In genomic region chr1:93525431-93525830, GRCh38 we compare ENCODE assay signal across 24 cellular contexts.
A peak's percentile ranks its signal among the peaks of the same experiment; 100 is the strongest.
DNase-seq lines count a peak whose midpoint lies in the region; ATAC-seq, FAIRE-seq and TF ChIP-seq lines count a peak whose summit lies in the region.
"Had no signal": no experiment of that assay in that cellular context is flagged by ENCODE, and none has a peak within 500 bp of the region (broad histone marks: within the 10 kb centered on the region; RNA-seq: fewer than 3 reads in every experiment).

No MANE protein-coding gene starts in this region.

- H3K27ac ChIP-seq in endothelial cell of umbilical vein (ENCODE audit: insufficient read depth, low read depth, low read length) = no peak overlapping the region
- H3K27ac ChIP-seq in left ventricle myocardium inferior (replicated peaks) = no peak overlapping the region
- H3K27ac ChIP-seq in WERI-Rb-1 = no peak overlapping the region
- H3K27ac ChIP-seq: 22Rv1, RWPE1 had no signal

- H3K4me3 ChIP-seq in endothelial cell of umbilical vein (replicated peaks in 1 of 3; ENCODE audit: insufficient read depth in 1 of 3, low read depth in 1 of 3, low read length in 3 of 3) (no peak overlapping the region), left ventricle myocardium inferior (no peak overlapping the region), WERI-Rb-1 (ENCODE audit: low read depth, low read length) (no peak overlapping the region)

- no peak overlapping the region for H2AFZ ChIP-seq in endothelial cell of umbilical vein (ENCODE audit: low read depth, low read length)

- ATAC-seq in activated T-helper 17 cell treated with anti-CD3 and anti-CD28 coated beads, Interleukin-2, amount 50 U/mL, for 72 hours (replicated peaks) = no peak
- ATAC-seq: CD8-positive, alpha-beta T cell had no signal

- DNase-seq in GM12892 (ENCODE audit: insufficient read length) (no peak), MCF 10A (ENCODE audit: unreplicated experiment) (peak; percentile 24), endothelial cell of umbilical vein (ENCODE audit: low read depth, low spot score) (peak; percentile 82), pulmonary artery endothelial cell (ENCODE audit: low read depth, low spot score) (peak; percentile 24), left ventricle myocardium inferior (no peak), WERI-Rb-1 (no peak)
- no peak for DNase-seq in activated CD4-positive, alpha-beta T cell treated with anti-CD3 and anti-CD28 coated beads, Interleukin-2, amount 10 ng/mL, durations not matched to agents 7 days and 5 days
- DNase-seq: C1 segment of cervical spinal cord; CD8-positive, alpha-beta T cell; DND-41; GOT3; KBM-7; NCI-H1092; NCI-H1436 treated with DMSO at 0.1 percent for 48 hours; NCI-H2029 treated with DMSO at 0.1 percent for 48 hours; NCI-H226; NCI-H524; NCI-H774; NK-92 treated with Interleukin-12 subunit alpha and Interleukin-12 subunit beta, amount 100 ng/mL, for 24 hours; SHP77 treated with DMSO at 0.1 percent for 48 hours had no signal

- dilution Hi-C loops in endothelial cell of umbilical vein (cut with MboI; ENCODE audit: extremely low pct_ligation_motif_present, low sequenced_read_pairs) = no loop called here

- TF ChIP-seq POLR2A in GM12892 (IDR thresholded peaks at IDR 0.05; ENCODE audit: low read depth, low read length) (no peak), endothelial cell of umbilical vein (IDR thresholded peaks at IDR 0.05; ENCODE audit: low read depth, low read length) (no peak)

- peaks cover 2% of the 10 kb centered on the region for H3K79me2 ChIP-seq in endothelial cell of umbilical vein (ENCODE audit: control insufficient read depth, insufficient read depth, low read length)

- no peaks in the 10 kb centered on the region for H3K9me3 Mint-ChIP-seq in MCF 10A (ENCODE audit: unreplicated experiment)
- H3K9me3 Mint-ChIP-seq in activated T-helper 17 cell treated with anti-CD3 and anti-CD28 coated beads, Interleukin-2, amount 50 U/mL, for 72 hours = no peaks in the 10 kb centered on the region
- no peaks in the 10 kb centered on the region for H3K9me3 Mint-ChIP-seq in activated CD4-positive, alpha-beta T cell treated with anti-CD3 and anti-CD28 coated beads, Interleukin-2, amount 10 ng/mL, durations not matched to agents 7 days and 5 days
- H3K9me3 Mint-ChIP-seq: CD8-positive, alpha-beta T cell had no signal

- POLR2A ChIA-PET in MCF 10A (lab: Yijun Ruan, JAX) = no interaction called here
- POLR2A ChIA-PET in endothelial cell of umbilical vein (lab: Charles Lee) = interaction anchor here (0.6 kb wide), 1 partner anchor 17 kb away, joined by 3 read pairs; no protein-coding TSS in a partner anchor
- POLR2A ChIA-PET in activated CD4-positive, alpha-beta T cell treated with anti-CD3 and anti-CD28 coated beads, Interleukin-2, amount 10 ng/mL, durations not matched to agents 7 days and 5 days (lab: Charles Lee) = no interaction called here

- BruUV-seq in MCF 10A (replicated peaks; lab: Mats Ljungman, UMichigan) (no TSS peak), endothelial cell of umbilical vein (replicated peaks; lab: Mats Ljungman, UMichigan) (no TSS peak)

- H3K4me2 ChIP-seq in endothelial cell of umbilical vein (ENCODE audit: insufficient read depth, low read length) = peak overlapping the region; percentile 30

- no peak overlapping the region for H3K4me3 Mint-ChIP-seq in MCF 10A (ENCODE audit: unreplicated experiment)
- H3K4me3 Mint-ChIP-seq in activated T-helper 17 cell treated with anti-CD3 and anti-CD28 coated beads, Interleukin-2, amount 50 U/mL, for 72 hours = no peak overlapping the region
- no peak overlapping the region for H3K4me3 Mint-ChIP-seq in activated CD4-positive, alpha-beta T cell treated with anti-CD3 and anti-CD28 coated beads, Interleukin-2, amount 10 ng/mL, durations not matched to agents 7 days and 5 days
- H3K4me3 Mint-ChIP-seq: CD8-positive, alpha-beta T cell had no signal

- intact Hi-C loops in MCF 10A (cut with micrococcal nuclease) (no loop called here), endothelial cell of umbilical vein (cut with micrococcal nuclease) (no loop called here), left ventricle myocardium inferior (cut with micrococcal nuclease) (no loop called here)

- H3K36me3 ChIP-seq in endothelial cell of umbilical vein (ENCODE audit: control insufficient read depth in 2 of 2, extremely low read depth in 1 of 2, insufficient read depth in 2 of 2, low read length in 2 of 2) (peaks cover 0 to 7% of the 10 kb centered on the region in 2 experiments), left ventricle myocardium inferior (peaks cover 11% of the 10 kb centered on the region), WERI-Rb-1 (peaks cover 22% of the 10 kb centered on the region)

- H3K9me3 ChIP-seq in endothelial cell of umbilical vein (replicated peaks; ENCODE audit: control insufficient read depth, insufficient read depth, low read length) (no peaks in the 10 kb centered on the region), left ventricle myocardium inferior (replicated peaks) (no peaks in the 10 kb centered on the region), WERI-Rb-1 (ENCODE audit: severe bottlenecking) (no peaks in the 10 kb centered on the region)

- TF ChIP-seq CTCF in MCF 10A (IDR thresholded peaks at IDR 0.05; ENCODE audit: unreplicated experiment) = no peak
- TF ChIP-seq CTCF in endothelial cell of umbilical vein (IDR thresholded peaks at IDR 0.05; ENCODE audit: extremely low read depth in 1 of 2, insufficient read depth in 1 of 2, low read depth in 1 of 2, low read length in 2 of 2) = no peak
- TF ChIP-seq CTCF in left ventricle myocardium inferior (IDR thresholded peaks at IDR 0.05; ENCODE audit: borderline replicate concordance) = no peak
- no peak for TF ChIP-seq CTCF in WERI-Rb-1 (IDR thresholded peaks at IDR 0.05; ENCODE audit: low read depth, low read length)

- peaks cover 44% of the 10 kb centered on the region for H3K36me3 Mint-ChIP-seq in MCF 10A (ENCODE audit: insufficient read depth, unreplicated experiment)
- H3K36me3 Mint-ChIP-seq in activated T-helper 17 cell treated with anti-CD3 and anti-CD28 coated beads, Interleukin-2, amount 50 U/mL, for 72 hours (ENCODE audit: low read depth) = no peaks in the 10 kb centered on the region
- no peaks in the 10 kb centered on the region for H3K36me3 Mint-ChIP-seq in activated CD4-positive, alpha-beta T cell treated with anti-CD3 and anti-CD28 coated beads, Interleukin-2, amount 10 ng/mL, durations not matched to agents 7 days and 5 days (ENCODE audit: low read depth)
- H3K36me3 Mint-ChIP-seq: CD8-positive, alpha-beta T cell had no signal

- peaks cover 18% of the 10 kb centered on the region for H3K4me1 Mint-ChIP-seq in MCF 10A (ENCODE audit: insufficient read depth, unreplicated experiment)
- H3K4me1 Mint-ChIP-seq in activated T-helper 17 cell treated with anti-CD3 and anti-CD28 coated beads, Interleukin-2, amount 50 U/mL, for 72 hours = no peaks in the 10 kb centered on the region
- no peaks in the 10 kb centered on the region for H3K4me1 Mint-ChIP-seq in activated CD4-positive, alpha-beta T cell treated with anti-CD3 and anti-CD28 coated beads, Interleukin-2, amount 10 ng/mL, durations not matched to agents 7 days and 5 days

- no peaks in the 10 kb centered on the region for H3K27me3 ChIP-seq in endothelial cell of umbilical vein (ENCODE audit: control insufficient read depth in 2 of 2, insufficient read depth in 2 of 2, low read length in 2 of 2)
- H3K27me3 ChIP-seq in left ventricle myocardium inferior (ENCODE audit: low read depth) = no peaks in the 10 kb centered on the region
- no peaks in the 10 kb centered on the region for H3K27me3 ChIP-seq in WERI-Rb-1 (ENCODE audit: insufficient read depth, low read depth, severe bottlenecking)

- FAIRE-seq in GM12892 (lab: Jason Lieb, UNC) (peak; percentile 62), endothelial cell of umbilical vein (lab: Jason Lieb, UNC) (peak; percentile 76)
- FAIRE-seq: GM12891 had no signal

- peaks cover 15% of the 10 kb centered on the region for H3K4me1 ChIP-seq in endothelial cell of umbilical vein (ENCODE audit: control insufficient read depth, extremely low read depth, insufficient read depth, low read length)
- H3K4me1 ChIP-seq in left ventricle myocardium inferior = no peaks in the 10 kb centered on the region

- H3K27ac Mint-ChIP-seq in MCF 10A (ENCODE audit: low read depth, unreplicated experiment) = peak overlapping the region; percentile 56
- H3K27ac Mint-ChIP-seq in activated T-helper 17 cell treated with anti-CD3 and anti-CD28 coated beads, Interleukin-2, amount 50 U/mL, for 72 hours = no peak overlapping the region
- no peak overlapping the region for H3K27ac Mint-ChIP-seq in activated CD4-positive, alpha-beta T cell treated with anti-CD3 and anti-CD28 coated beads, Interleukin-2, amount 10 ng/mL, durations not matched to agents 7 days and 5 days
- H3K27ac Mint-ChIP-seq: CD8-positive, alpha-beta T cell had no signal

- no peak overlapping the region for H3K9ac ChIP-seq in endothelial cell of umbilical vein (replicated peaks; ENCODE audit: extremely low read depth, insufficient read depth, low read length)

- H3K9me1 ChIP-seq in endothelial cell of umbilical vein (replicated peaks; ENCODE audit: control insufficient read depth, extremely low read depth, insufficient read depth, low read length) = no peaks in the 10 kb centered on the region

- CTCF ChIA-PET in MCF 10A (lab: Yijun Ruan, JAX) = no interaction called here
- CTCF ChIA-PET in endothelial cell of umbilical vein (lab: Charles Lee) = interaction anchor here (1.0 kb wide), 1 partner anchor 12 kb away, joined by 3 read pairs; no protein-coding TSS in a partner anchor
- CTCF ChIA-PET in activated CD4-positive, alpha-beta T cell treated with anti-CD3 and anti-CD28 coated beads, Interleukin-2, amount 10 ng/mL, durations not matched to agents 7 days and 5 days (lab: Charles Lee) = no interaction called here

- H4K20me1 ChIP-seq in endothelial cell of umbilical vein (replicated peaks; ENCODE audit: control insufficient read depth, extremely low read depth, insufficient read depth, low read length) = no peaks in the 10 kb centered on the region

- H3K27me3 Mint-ChIP-seq in MCF 10A (ENCODE audit: insufficient read depth, unreplicated experiment) = no peaks in the 10 kb centered on the region
- H3K27me3 Mint-ChIP-seq in activated T-helper 17 cell treated with anti-CD3 and anti-CD28 coated beads, Interleukin-2, amount 50 U/mL, for 72 hours = no peaks in the 10 kb centered on the region
- no peaks in the 10 kb centered on the region for H3K27me3 Mint-ChIP-seq in activated CD4-positive, alpha-beta T cell treated with anti-CD3 and anti-CD28 coated beads, Interleukin-2, amount 10 ng/mL, durations not matched to agents 7 days and 5 days

TF ChIP-seq in endothelial cell of umbilical vein, 7 proteins besides CTCF, POLR2A, EP300 and RAD21:
- TF ChIP-seq MAX (IDR thresholded peaks at IDR 0.05; ENCODE audit: insufficient read depth, insufficient read length) (no peak), FOS (IDR thresholded peaks at IDR 0.05; ENCODE audit: borderline replicate concordance, insufficient read depth, low read length) (peak; percentile 29), JUN (IDR thresholded peaks at IDR 0.05; ENCODE audit: borderline replicate concordance, insufficient read depth, insufficient read length, low read depth) (peak; percentile 44)

Comparison
In these comparisons a context has a peak if more than half of its experiments do, and no peak if none do; other contexts are left out.
1. DNase-seq: peak in MCF 10A (single experiment), endothelial cell of umbilical vein (single experiment) and pulmonary artery endothelial cell (single experiment); none in GM12892 (single experiment), left ventricle myocardium inferior (single experiment), WERI-Rb-1 (single experiment) and activated CD4-positive, alpha-beta T cell treated with anti-CD3 and anti-CD28 coated beads, Interleukin-2, amount 10 ng/mL, durations not matched to agents 7 days and 5 days (single experiment).